In the genomic region with DNA sequence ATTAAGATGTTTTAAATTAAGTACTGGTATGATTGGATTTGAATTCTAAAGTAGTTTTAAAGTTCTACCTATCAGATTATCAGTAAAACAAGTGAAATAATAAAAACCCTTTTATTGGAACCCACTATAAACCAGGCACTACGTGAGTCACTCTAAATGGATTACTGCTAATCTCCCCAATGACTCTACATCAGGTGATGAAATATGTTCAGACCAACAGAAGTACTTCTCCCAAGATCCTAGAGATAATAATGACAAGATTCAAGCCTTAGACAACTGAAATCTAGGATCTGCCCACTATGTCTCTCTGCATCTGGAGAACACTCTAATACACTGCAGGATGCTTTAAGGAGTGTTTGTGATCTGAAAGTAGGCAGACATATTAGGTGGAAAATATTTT, we compare ENCODE assay signal across 18 cellular contexts.
DNase-seq lines count a peak whose midpoint lies in the region; TF ChIP-seq lines count a peak whose summit lies in the region.
"Had no signal": no experiment of that assay in that cellular context is flagged by ENCODE, and none has a peak within 500 bp of the region (broad histone marks: within the 10 kb centered on the region; RNA-seq: fewer than 3 reads in every experiment).

No MANE protein-coding gene starts in this region.

- peaks cover 43% of the 10 kb centered on the region for H3K9me3 Mint-ChIP-seq in HFFc6
- no peaks in the 10 kb centered on the region for H3K9me3 Mint-ChIP-seq in nephron progenitor cell

- H3K27me3 Mint-ChIP-seq in HFFc6 (ENCODE audit: insufficient read depth) (no peaks in the 10 kb centered on the region), nephron progenitor cell (ENCODE audit: low read depth, poor library complexity) (no peaks in the 10 kb centered on the region)
- H3K27me3 Mint-ChIP-seq: CD4-positive, alpha-beta T cell had no signal

- intact Hi-C loops in mammary epithelial cell (cut with micrococcal nuclease): loop anchor here (10.0 kb wide), 1 partner anchor 130 kb away; no protein-coding TSS in a partner anchor

- H3K27ac Mint-ChIP-seq in HFFc6: no peak overlapping the region
- no peak overlapping the region for H3K27ac Mint-ChIP-seq in nephron progenitor cell
- H3K27ac Mint-ChIP-seq: CD4-positive, alpha-beta T cell; IgD-negative memory B cell had no signal

- H3K4me1 ChIP-seq in mammary epithelial cell (ENCODE audit: insufficient read depth, low read length): no peaks in the 10 kb centered on the region
- H3K4me1 ChIP-seq: BLaER1 had no signal

- no peak overlapping the region for H3K4me3 ChIP-seq in mammary epithelial cell (replicated peaks in 1 of 3; ENCODE audit: insufficient read depth in 1 of 3, low read depth in 2 of 3, low read length in 3 of 3)
- H3K4me3 ChIP-seq in skeletal muscle cell (ENCODE audit: low read depth, low read length): no peak overlapping the region
- H3K4me3 ChIP-seq: BLaER1 had no signal

- no peaks in the 10 kb centered on the region for H3K27me3 ChIP-seq in mammary epithelial cell (ENCODE audit: insufficient read depth, low read length)
- H3K27me3 ChIP-seq: BLaER1 had no signal

- H3K27ac ChIP-seq in mammary epithelial cell (ENCODE audit: insufficient read depth, low read depth, low read length): no peak overlapping the region
- H3K27ac ChIP-seq: BLaER1 had no signal

- H3K36me3 Mint-ChIP-seq in HFFc6 (ENCODE audit: low read depth) (no peaks in the 10 kb centered on the region), nephron progenitor cell (ENCODE audit: low read depth) (no peaks in the 10 kb centered on the region)
- H3K36me3 Mint-ChIP-seq: IgD-negative memory B cell had no signal

- H3K4me1 Mint-ChIP-seq in HFFc6 (ENCODE audit: low read depth): no peaks in the 10 kb centered on the region
- H3K4me1 Mint-ChIP-seq in nephron progenitor cell: no peaks in the 10 kb centered on the region
- H3K4me1 Mint-ChIP-seq: IgD-negative memory B cell had no signal

- dilution Hi-C loops in mammary epithelial cell (cut with HindIII; ENCODE audit: low sequenced_read_pairs): no loop called here

- no peak overlapping the region for H3K9ac ChIP-seq in mammary epithelial cell (ENCODE audit: insufficient read depth, low read length)
- H3K9ac ChIP-seq: BLaER1 had no signal

- in situ Hi-C loops in mammary epithelial cell (cut with MboI; ENCODE audit: low sequenced_read_pairs in 2 of 2): no loop called here

- H3K79me2 ChIP-seq in mammary epithelial cell (ENCODE audit: insufficient read depth, low read length): no peaks in the 10 kb centered on the region

- H4K20me1 ChIP-seq in mammary epithelial cell (ENCODE audit: insufficient read depth, low read length): no peaks in the 10 kb centered on the region
- H4K20me1 ChIP-seq: BLaER1 had no signal

- BruUV-seq in mammary epithelial cell (replicated peaks; lab: Mats Ljungman, UMichigan): no TSS peak

- no peak overlapping the region for H3K4me3 Mint-ChIP-seq in HFFc6
- H3K4me3 Mint-ChIP-seq in nephron progenitor cell: no peak overlapping the region
- H3K4me3 Mint-ChIP-seq: CD4-positive, alpha-beta T cell; IgD-negative memory B cell had no signal

- DNase-seq in NCI-H524 treated with DMSO at 0.1 percent for 48 hours (lab: John Stamatoyannopoulos, UW): peak; percentile 46
- peak; percentile 63 for DNase-seq in OCI-M1 (lab: John Stamatoyannopoulos, UW)
- peak; percentile 53 for DNase-seq in mammary epithelial cell
- peak; percentile 8 for DNase-seq in skeletal muscle cell (ENCODE audit: low read depth)
- DNase-seq in HFFc6: no peak
- no peak for DNase-seq in nephron progenitor cell
- DNase-seq in hippocampal formation (lab: John Stamatoyannopoulos, UW): no peak
- DNase-seq: ACHN; CD4-positive, alpha-beta T cell; COR-L47; DMS 273 treated with DMSO at 0.1 percent for 48 hours; MV-4-11; NCI-H1105 treated with DMSO at 0.1 percent for 48 hours; NCI-H2029 treated with DMSO at 0.1 percent for 48 hours; NCI-H2171 treated with DMSO at 0.1 percent for 48 hours; Right ventricle myocardium superior had no signal

- CTCF ChIA-PET in mammary epithelial cell (lab: Charles Lee; ENCODE audit: low non-redundant PET): no interaction called here

- H3K36me3 ChIP-seq in mammary epithelial cell (ENCODE audit: insufficient read depth, low read length): no peaks in the 10 kb centered on the region
- H3K36me3 ChIP-seq: BLaER1 had no signal

- H3K9me3 ChIP-seq in mammary epithelial cell (replicated peaks; ENCODE audit: insufficient read depth, low read length): no peaks in the 10 kb centered on the region
- H3K9me3 ChIP-seq: BLaER1 had no signal

- no peak overlapping the region for H2AFZ ChIP-seq in mammary epithelial cell (ENCODE audit: low read depth, low read length)

- WGBS in mammary epithelial cell (ENCODE audit: low coverage, missing lambda C conversion rate): 71% methylated on average over 1 of the region's 1 CpG

- no peak for TF ChIP-seq CTCF in mammary epithelial cell (conservative IDR thresholded peaks at IDR 0.05 in 1 of 2, IDR thresholded peaks at IDR 0.05 in 1 of 2; ENCODE audit: extremely low read depth in 1 of 2, insufficient read depth in 1 of 2, low read depth in 1 of 2, low read length in 2 of 2)
- no peak for TF ChIP-seq CTCF in HFFc6 (IDR thresholded peaks at IDR 0.05)
- TF ChIP-seq CTCF in nephron progenitor cell (IDR thresholded peaks at IDR 0.05): no peak

- H3K4me2 ChIP-seq in mammary epithelial cell (ENCODE audit: insufficient read depth, low read depth, low read length): no peak overlapping the region
- H3K4me2 ChIP-seq: BLaER1 had no signal

Comparison
In these comparisons a context has a peak if more than half of its experiments do, and no peak if none do; other contexts are left out.
1. DNase-seq: peak in NCI-H524 treated with DMSO at 0.1 percent for 48 hours (single experiment), OCI-M1 (single experiment), mammary epithelial cell (single experiment) and skeletal muscle cell (single experiment); none in HFFc6 (single experiment), nephron progenitor cell (single experiment) and hippocampal formation (0 of 2).